1 cellular context compared by ENCODE assay signal in the genomic region with DNA sequence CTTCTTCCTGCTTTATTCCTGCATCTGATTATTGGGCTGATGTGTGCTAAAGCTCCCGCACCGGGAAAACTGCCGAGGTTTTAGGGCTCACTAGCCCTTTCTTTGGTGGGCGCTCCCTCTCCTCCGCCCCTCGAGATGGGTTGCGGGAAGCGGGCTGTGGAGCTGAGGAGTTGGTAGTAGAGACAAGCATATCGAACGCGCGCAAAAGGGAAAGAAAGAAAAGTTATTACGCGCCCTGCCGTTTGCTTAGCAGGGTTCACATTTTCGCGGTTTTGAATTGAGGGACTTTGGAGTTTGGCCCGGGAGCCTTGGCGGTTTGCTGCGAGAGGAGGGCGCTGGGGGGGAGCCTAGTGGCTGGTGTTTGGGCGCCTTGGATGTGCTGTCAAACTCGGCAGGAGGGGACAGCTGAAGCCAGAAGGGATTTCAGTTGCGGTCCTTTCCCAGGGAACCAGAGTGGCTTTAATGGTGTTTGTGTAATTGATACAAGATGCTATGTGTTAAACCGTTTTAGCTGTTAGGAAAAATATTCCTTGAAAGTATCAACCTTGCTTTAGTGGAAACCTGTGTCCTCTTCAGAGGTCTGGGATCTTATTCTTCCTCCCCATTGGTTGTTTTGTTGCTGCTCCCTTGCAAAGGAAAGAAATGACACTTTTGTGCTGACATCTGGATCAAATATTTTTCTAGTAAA.
TF ChIP-seq lines count a peak whose summit lies in the region.

No MANE protein-coding gene starts in this region.

TF ChIP-seq in H1, 55 proteins besides CTCF, POLR2A, EP300 and RAD21:
- TF ChIP-seq SIN3A (conservative IDR thresholded peaks at IDR 0.05 in 1 of 2, IDR thresholded peaks at IDR 0.05 in 1 of 2; ENCODE audit: low read depth in 1 of 2, low read length in 2 of 2): 0 out of 4 replicates have a peak, but pooled peaks of 1 of the 2 experiments have one; percentile 52
- TF ChIP-seq CBX8 (IDR thresholded peaks at IDR 0.05; ENCODE audit: borderline replicate concordance, low read depth, low read length): no peak
